ENCODE assay signal across 28 cellular contexts in genomic region chr9:132401791-132402190, GRCh38. TPM values are rescaled to one million over a fixed set of nuclear protein-coding genes. Genes with fewer than 3 reads are reported as not detected.
A peak's percentile ranks its signal among the peaks of the same experiment; 100 is the strongest.
DNase-seq lines count a peak whose midpoint lies in the region; ATAC-seq and TF ChIP-seq lines count a peak whose summit lies in the region.
"Had no signal": no experiment of that assay in that cellular context is flagged by ENCODE, and none has a peak within 500 bp of the region (broad histone marks: within the 10 kb centered on the region; RNA-seq: fewer than 3 reads in every experiment).

No MANE protein-coding gene starts in this region.

- no peak for DNase-seq in stimulated activated naive CD8-positive, alpha-beta T cell treated with anti-CD3 and anti-CD28 coated beads, Interleukin-15, Interleukin-2, amounts not matched to agents 100 U/mL and 50 U/mL, for 24 hours
- no peak for DNase-seq in activated naive CD8-positive, alpha-beta T cell treated with anti-CD3 and anti-CD28 coated beads for 36 hours
- DNase-seq in NCI-H1436 (lab: John Stamatoyannopoulos, UW), result no peak
- no peak for DNase-seq in NCI-H187 treated with DMSO at 0.1 percent for 48 hours (lab: John Stamatoyannopoulos, UW)
- DNase-seq: activated CD4-positive, alpha-beta T cell treated with anti-CD3 and anti-CD28 coated beads for 1 hour; activated naive CD4-positive, alpha-beta T cell treated with anti-CD3 and anti-CD28 coated beads, Interleukin-2, amount 10 ng/mL, durations not matched to agents 7 days and 5 days; amygdala; DMS153; hippocampal formation; KG1; left colon; mammary epithelial cell; MM.1S; NCI-H2081 treated with DMSO at 0.1 percent for 48 hours; NCI-H2227 treated with DMSO at 0.1 percent for 48 hours; NCI-H526 treated with DMSO at 0.1 percent for 48 hours; PC-9; Right ventricle myocardium superior; stimulated activated naive CD8-positive, alpha-beta T cell treated with anti-CD3 and anti-CD28 coated beads, Interleukin-15, amount 100 ng/mL, for 72 hours; T-helper 2 cell had no signal

- peaks cover 51% of the 10 kb centered on the region for H3K4me1 Mint-ChIP-seq in stimulated activated naive CD8-positive, alpha-beta T cell treated with anti-CD3 and anti-CD28 coated beads, Interleukin-15, Interleukin-2, amounts not matched to agents 100 ng/mL and 50 ng/mL, for 24 hours (ENCODE audit: low read depth)
- peaks cover 39% of the 10 kb centered on the region for H3K4me1 Mint-ChIP-seq in activated naive CD8-positive, alpha-beta T cell treated with anti-CD3 and anti-CD28 coated beads for 36 hours
- H3K4me1 Mint-ChIP-seq in nephron, result peaks cover 35% of the 10 kb centered on the region

- no peaks in the 10 kb centered on the region for H3K27me3 Mint-ChIP-seq in stimulated activated naive CD8-positive, alpha-beta T cell treated with anti-CD3 and anti-CD28 coated beads, Interleukin-15, Interleukin-2, amounts not matched to agents 100 ng/mL and 50 ng/mL, for 24 hours
- no peaks in the 10 kb centered on the region for H3K27me3 Mint-ChIP-seq in activated naive CD8-positive, alpha-beta T cell treated with anti-CD3 and anti-CD28 coated beads for 36 hours
- peaks cover 2% of the 10 kb centered on the region for H3K27me3 Mint-ChIP-seq in nephron (ENCODE audit: low read depth)
- H3K27me3 Mint-ChIP-seq: B cell; stimulated activated naive CD8-positive, alpha-beta T cell treated with anti-CD3 and anti-CD28 coated beads, Interleukin-15, amount 100 ng/mL, for 72 hours had no signal

- no peaks in the 10 kb centered on the region for H3K9me3 Mint-ChIP-seq in stimulated activated naive CD8-positive, alpha-beta T cell treated with anti-CD3 and anti-CD28 coated beads, Interleukin-15, Interleukin-2, amounts not matched to agents 100 ng/mL and 50 ng/mL, for 24 hours
- H3K9me3 Mint-ChIP-seq in activated naive CD8-positive, alpha-beta T cell treated with anti-CD3 and anti-CD28 coated beads for 36 hours, result no peaks in the 10 kb centered on the region
- H3K9me3 Mint-ChIP-seq in nephron, result no peaks in the 10 kb centered on the region
- H3K9me3 Mint-ChIP-seq: activated naive CD4-positive, alpha-beta T cell treated with anti-CD3 and anti-CD28 coated beads, Interleukin-2, amount 10 ng/mL, durations not matched to agents 7 days and 5 days; stimulated activated naive CD8-positive, alpha-beta T cell treated with anti-CD3 and anti-CD28 coated beads, Interleukin-15, amount 100 ng/mL, for 72 hours had no signal

- H3K4me3 Mint-ChIP-seq in stimulated activated naive CD8-positive, alpha-beta T cell treated with anti-CD3 and anti-CD28 coated beads, Interleukin-15, Interleukin-2, amounts not matched to agents 100 ng/mL and 50 ng/mL, for 24 hours, result no peak overlapping the region
- no peak overlapping the region for H3K4me3 Mint-ChIP-seq in activated naive CD8-positive, alpha-beta T cell treated with anti-CD3 and anti-CD28 coated beads for 36 hours
- no peak overlapping the region for H3K4me3 Mint-ChIP-seq in nephron
- H3K4me3 Mint-ChIP-seq: activated naive CD4-positive, alpha-beta T cell treated with anti-CD3 and anti-CD28 coated beads, Interleukin-2, amount 10 ng/mL, durations not matched to agents 7 days and 5 days; B cell; stimulated activated naive CD8-positive, alpha-beta T cell treated with anti-CD3 and anti-CD28 coated beads, Interleukin-15, amount 100 ng/mL, for 72 hours had no signal

- peaks cover 72% of the 10 kb centered on the region for H3K36me3 Mint-ChIP-seq in stimulated activated naive CD8-positive, alpha-beta T cell treated with anti-CD3 and anti-CD28 coated beads, Interleukin-15, Interleukin-2, amounts not matched to agents 100 ng/mL and 50 ng/mL, for 24 hours (ENCODE audit: low read depth)
- H3K36me3 Mint-ChIP-seq in activated naive CD8-positive, alpha-beta T cell treated with anti-CD3 and anti-CD28 coated beads for 36 hours, result peaks cover 57% of the 10 kb centered on the region
- H3K36me3 Mint-ChIP-seq in nephron (ENCODE audit: low read depth), result peaks cover 59% of the 10 kb centered on the region

- H3K27ac Mint-ChIP-seq in stimulated activated naive CD8-positive, alpha-beta T cell treated with anti-CD3 and anti-CD28 coated beads, Interleukin-15, Interleukin-2, amounts not matched to agents 100 ng/mL and 50 ng/mL, for 24 hours, result peak overlapping the region; percentile 32
- H3K27ac Mint-ChIP-seq in activated naive CD8-positive, alpha-beta T cell treated with anti-CD3 and anti-CD28 coated beads for 36 hours, result peak overlapping the region; percentile 42
- H3K27ac Mint-ChIP-seq in nephron, result peak overlapping the region; percentile 47 to 78 (median 75)
- H3K27ac Mint-ChIP-seq: activated naive CD4-positive, alpha-beta T cell treated with anti-CD3 and anti-CD28 coated beads, Interleukin-2, amount 10 ng/mL, durations not matched to agents 7 days and 5 days; B cell had no signal

- ATAC-seq in stimulated activated naive CD8-positive, alpha-beta T cell treated with anti-CD3 and anti-CD28 coated beads, Interleukin-15, Interleukin-2, amounts not matched to agents 100 U/mL and 50 U/mL, for 24 hours, result no peak
- ATAC-seq in GM18520 (IDR thresholded peaks at IDR 0.05; ENCODE audit: unreplicated experiment), result no peak
- ATAC-seq: gastroesophageal sphincter; left colon; SK-N-SH treated with all-trans-retinoic acid at 6 μM for 48 hours; stimulated activated naive CD8-positive, alpha-beta T cell treated with anti-CD3 and anti-CD28 coated beads, Interleukin-15, amount 100 ng/mL, for 72 hours had no signal

- TF ChIP-seq CTCF in nephron (IDR thresholded peaks at IDR 0.05; ENCODE audit: unreplicated experiment in 3 of 3), result no peak

RNA-seq across cellular contexts. Expression of gene TTF1, which starts 4.8 kb away (rescaled TPM):
- total RNA-seq in activated naive CD8-positive, alpha-beta T cell treated with anti-CD3 and anti-CD28 coated beads for 36 hours, result 10 to 100 TPM; 41.5 to 42.2 TPM

RNA-seq across cellular contexts. Expression of gene CFAP77, which starts 8.2 kb away (rescaled TPM):
- total RNA-seq in activated naive CD8-positive, alpha-beta T cell treated with anti-CD3 and anti-CD28 coated beads for 36 hours, result not detected
- total RNA-seq: B cell, gastroesophageal sphincter, left colon, mammary epithelial cell, PC-9, skeletal muscle tissue, thoracic aorta had no signal

RNA-seq across cellular contexts. Expression of gene SETX, which starts 47.0 kb away (rescaled TPM):
- 10 to 100 TPM; 34.8 to 34.9 TPM for total RNA-seq in activated naive CD8-positive, alpha-beta T cell treated with anti-CD3 and anti-CD28 coated beads for 36 hours
